In the genomic region with DNA sequence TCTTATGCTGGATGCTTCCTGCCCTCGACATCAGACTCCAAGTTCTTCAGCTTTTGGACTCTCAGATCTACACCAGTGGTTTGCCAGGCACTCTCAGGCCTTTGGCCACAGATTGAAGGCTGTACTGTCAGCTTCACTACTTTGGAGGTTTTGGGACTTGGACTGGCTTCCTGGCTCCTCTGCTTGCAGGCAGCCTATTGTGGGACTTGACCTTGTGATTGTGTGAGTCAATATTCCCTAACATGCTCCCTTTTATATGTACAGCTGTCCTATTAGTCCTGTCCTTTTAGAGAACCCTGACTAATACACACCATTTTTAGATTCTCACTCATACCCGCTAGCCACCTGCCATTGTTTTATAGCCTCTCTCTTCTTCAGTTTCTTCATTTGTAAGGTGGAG, we compare ENCODE assay signal across 23 cellular contexts.
"Had no signal": no experiment of that assay in that cellular context is flagged by ENCODE, and none has a peak within 500 bp of the region (broad histone marks: within the 10 kb centered on the region; RNA-seq: fewer than 3 reads in every experiment).

No MANE protein-coding gene starts in this region.

- DNase-seq: effector CD4-positive, alpha-beta T cell; esophagus squamous epithelium; hypothalamus; immature natural killer cell; islet precursor cell; kidney glomerular epithelial cell; left ventricle myocardium superior; lower lobe of right lung; naive thymus-derived CD4-positive, alpha-beta T cell; pancreas; right lobe of liver; stimulated activated CD4-positive, alpha-beta T cell treated with anti-CD3 and anti-CD28 coated beads, Interleukin-2, amount 100 ng/mL, for 24 hours; stimulated activated CD4-positive, alpha-beta T cell treated with anti-CD3 and anti-CD28 coated beads, Interleukin-4, amount 100 ng/mL, for 24 hours; upper lobe of left lung had no signal

- H3K36me3 ChIP-seq: cardiac muscle cell, esophagus squamous epithelium, lower lobe of right lung, neutrophil, pancreas, right lobe of liver, thoracic aorta, tibial nerve, upper lobe of left lung had no signal

- H3K9me3 ChIP-seq: esophagus squamous epithelium, lower lobe of right lung, neutrophil, pancreas, right lobe of liver, thoracic aorta, tibial nerve, upper lobe of left lung had no signal

- ATAC-seq: left ventricle myocardium superior; lower lobe of right lung; naive thymus-derived CD4-positive, alpha-beta T cell; pancreas; right lobe of liver; stimulated activated memory B cell treated with anti-CD40 and anti-IgM and Interleukin-4, amounts not matched to agents 10 μg/mL and 1 μg/mL and 100 μg/mL, for 72 hours had no signal

- H3K4me1 ChIP-seq: esophagus squamous epithelium, lower lobe of right lung, pancreas, right lobe of liver, tibial nerve, upper lobe of left lung had no signal

- H3K4me1 Mint-ChIP-seq: central memory CD8-positive, alpha-beta T cell; immature natural killer cell; naive thymus-derived CD4-positive, alpha-beta T cell; neural crest cell; stimulated activated memory B cell treated with anti-CD40 and anti-IgM and Interleukin-4, amounts not matched to agents 10 μg/mL and 1 μg/mL and 100 μg/mL, for 72 hours had no signal

- H3K27ac Mint-ChIP-seq: naive thymus-derived CD4-positive, alpha-beta T cell; stimulated activated memory B cell treated with anti-CD40 and anti-IgM and Interleukin-4, amounts not matched to agents 10 μg/mL and 1 μg/mL and 100 μg/mL, for 72 hours; stimulated activated naive CD8-positive, alpha-beta T cell treated with anti-CD3 and anti-CD28 coated beads, Interleukin-15, Interleukin-2, amounts not matched to agents 100 ng/mL and 50 ng/mL, for 24 hours had no signal

- H3K4me3 ChIP-seq: cardiac muscle cell, coronary artery, esophagus squamous epithelium, lower lobe of right lung, pancreas, right lobe of liver, thoracic aorta, tibial nerve, upper lobe of left lung had no signal

- H3K4me3 Mint-ChIP-seq: central memory CD8-positive, alpha-beta T cell; immature natural killer cell; naive thymus-derived CD4-positive, alpha-beta T cell; neural crest cell; stimulated activated memory B cell treated with anti-CD40 and anti-IgM and Interleukin-4, amounts not matched to agents 10 μg/mL and 1 μg/mL and 100 μg/mL, for 72 hours; stimulated activated naive CD8-positive, alpha-beta T cell treated with anti-CD3 and anti-CD28 coated beads, Interleukin-15, Interleukin-2, amounts not matched to agents 100 ng/mL and 50 ng/mL, for 24 hours had no signal

- H3K27ac ChIP-seq: cardiac muscle cell, coronary artery, lower lobe of right lung, neutrophil, pancreas, right lobe of liver, thoracic aorta, tibial nerve, upper lobe of left lung had no signal

- H3K27me3 ChIP-seq: cardiac muscle cell, esophagus squamous epithelium, neutrophil, pancreas, right lobe of liver, tibial nerve, upper lobe of left lung had no signal

- H3K9me3 Mint-ChIP-seq: central memory CD8-positive, alpha-beta T cell; neural crest cell; stimulated activated memory B cell treated with anti-CD40 and anti-IgM and Interleukin-4, amounts not matched to agents 10 μg/mL and 1 μg/mL and 100 μg/mL, for 72 hours had no signal

- H3K36me3 Mint-ChIP-seq: immature natural killer cell; stimulated activated memory B cell treated with anti-CD40 and anti-IgM and Interleukin-4, amounts not matched to agents 10 μg/mL and 1 μg/mL and 100 μg/mL, for 72 hours had no signal

- H3K27me3 Mint-ChIP-seq: stimulated activated naive CD8-positive, alpha-beta T cell treated with anti-CD3 and anti-CD28 coated beads, Interleukin-15, Interleukin-2, amounts not matched to agents 100 ng/mL and 50 ng/mL, for 24 hours had no signal
